In the genomic region with DNA sequence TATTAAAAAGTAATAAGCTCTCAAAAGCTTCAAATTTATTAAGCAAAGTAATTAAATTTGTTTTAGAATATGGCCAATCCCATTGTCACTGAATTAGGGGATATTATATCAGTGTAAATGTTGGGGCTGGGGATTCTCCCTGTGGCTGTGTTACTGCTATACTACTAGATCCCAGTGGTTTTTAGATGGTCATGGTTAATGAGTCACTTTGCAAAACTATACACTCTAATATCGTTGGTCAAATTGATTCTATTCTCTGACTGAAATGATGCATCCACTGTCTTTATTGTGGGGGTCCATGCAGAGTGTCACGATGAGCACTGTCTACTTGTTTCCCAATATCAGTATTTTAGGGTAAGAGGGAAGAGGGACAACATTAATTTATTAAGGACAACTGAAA, we compare ENCODE assay signal across 15 cellular contexts.
DNase-seq lines count a peak whose midpoint lies in the region; ATAC-seq and TF ChIP-seq lines count a peak whose summit lies in the region.
"Had no signal": no experiment of that assay in that cellular context is flagged by ENCODE, and none has a peak within 500 bp of the region (broad histone marks: within the 10 kb centered on the region; RNA-seq: fewer than 3 reads in every experiment).

No MANE protein-coding gene starts in this region.

- no peaks in the 10 kb centered on the region for H3K27me3 ChIP-seq in esophagus muscularis mucosa

- no peak for TF ChIP-seq CTCF in esophagus muscularis mucosa (IDR thresholded peaks at IDR 0.05)
- no peak for TF ChIP-seq CTCF in glutamatergic neuron (IDR thresholded peaks at IDR 0.05; ENCODE audit: partially characterized antibody, unreplicated experiment)

- H3K4me3 ChIP-seq in esophagus muscularis mucosa: no peak overlapping the region
- H3K4me3 ChIP-seq: A549, GM12878 had no signal

- no peak overlapping the region for H3K27ac Mint-ChIP-seq in stimulated activated effector memory CD8-positive, alpha-beta T cell treated with anti-CD3 and anti-CD28 coated beads, Interleukin-12 subunit alpha, Interleukin-12 subunit beta, amount 100 ng/mL, for 72 hours
- no peak overlapping the region for H3K27ac Mint-ChIP-seq in glutamatergic neuron (ENCODE audit: unreplicated experiment)
- H3K27ac Mint-ChIP-seq: CD4-positive, alpha-beta T cell had no signal

- H3K36me3 Mint-ChIP-seq in stimulated activated effector memory CD8-positive, alpha-beta T cell treated with anti-CD3 and anti-CD28 coated beads, Interleukin-12 subunit alpha, Interleukin-12 subunit beta, amount 100 ng/mL, for 72 hours: no peaks in the 10 kb centered on the region
- H3K36me3 Mint-ChIP-seq in glutamatergic neuron (ENCODE audit: unreplicated experiment): no peaks in the 10 kb centered on the region

- H3K27me3 Mint-ChIP-seq in glutamatergic neuron (ENCODE audit: unreplicated experiment): no peaks in the 10 kb centered on the region
- H3K27me3 Mint-ChIP-seq: CD4-positive, alpha-beta T cell had no signal

- no peaks in the 10 kb centered on the region for H3K4me1 ChIP-seq in esophagus muscularis mucosa
- H3K4me1 ChIP-seq: A549 had no signal

- TF ChIP-seq POLR2A in esophagus muscularis mucosa (IDR thresholded peaks at IDR 0.05; ENCODE audit: low read depth): no peak

- H3K9me3 ChIP-seq in esophagus muscularis mucosa: no peaks in the 10 kb centered on the region
- H3K9me3 ChIP-seq: A549 had no signal

- DNase-seq in ELR (ENCODE audit: low read depth): peak; percentile 25
- DNase-seq in RPMI7951 (ENCODE audit: low read depth): peak; percentile 35
- no peak for DNase-seq in stimulated activated effector memory CD8-positive, alpha-beta T cell treated with anti-CD3 and anti-CD28 coated beads, Interleukin-12 subunit alpha, Interleukin-12 subunit beta, amount 100 ng/mL, for 72 hours (ENCODE audit: low spot score in 2 of 2)
- DNase-seq in NCI-H2107 (lab: John Stamatoyannopoulos, UW): no peak
- DNase-seq in esophagus muscularis mucosa (ENCODE audit: extremely low spot score): no peak
- DNase-seq in glutamatergic neuron: no peak
- DNase-seq: C1 segment of cervical spinal cord; Calu3; CD4-positive, alpha-beta T cell; DMS 273 treated with DMSO at 0.1 percent for 48 hours; KBM-7 had no signal

- H3K4me1 Mint-ChIP-seq in stimulated activated effector memory CD8-positive, alpha-beta T cell treated with anti-CD3 and anti-CD28 coated beads, Interleukin-12 subunit alpha, Interleukin-12 subunit beta, amount 100 ng/mL, for 72 hours: peaks cover 15% of the 10 kb centered on the region
- peaks cover 3% of the 10 kb centered on the region for H3K4me1 Mint-ChIP-seq in glutamatergic neuron (ENCODE audit: low read depth, unreplicated experiment)

- no peak overlapping the region for H3K27ac ChIP-seq in esophagus muscularis mucosa (replicated peaks in 1 of 4)
- H3K27ac ChIP-seq: A549 had no signal

- no peaks in the 10 kb centered on the region for H3K9me3 Mint-ChIP-seq in stimulated activated effector memory CD8-positive, alpha-beta T cell treated with anti-CD3 and anti-CD28 coated beads, Interleukin-12 subunit alpha, Interleukin-12 subunit beta, amount 100 ng/mL, for 72 hours
- H3K9me3 Mint-ChIP-seq in glutamatergic neuron (ENCODE audit: unreplicated experiment): no peaks in the 10 kb centered on the region
- H3K9me3 Mint-ChIP-seq: CD4-positive, alpha-beta T cell had no signal

- no peak overlapping the region for H3K4me3 Mint-ChIP-seq in stimulated activated effector memory CD8-positive, alpha-beta T cell treated with anti-CD3 and anti-CD28 coated beads, Interleukin-12 subunit alpha, Interleukin-12 subunit beta, amount 100 ng/mL, for 72 hours
- H3K4me3 Mint-ChIP-seq in glutamatergic neuron (ENCODE audit: unreplicated experiment): no peak overlapping the region
- H3K4me3 Mint-ChIP-seq: CD4-positive, alpha-beta T cell had no signal

- no peak for TF ChIP-seq EP300 in esophagus muscularis mucosa (IDR thresholded peaks at IDR 0.05)

- intact Hi-C loops in esophagus muscularis mucosa (cut with DNase I): no loop called here

- WGBS in esophagus muscularis mucosa: 78% methylated on average over 2 of the region's 2 CpGs

- peak; percentile 50 for ATAC-seq in GM21447 (IDR thresholded peaks at IDR 0.05; ENCODE audit: unreplicated experiment)
- ATAC-seq in stimulated activated effector memory CD8-positive, alpha-beta T cell treated with anti-CD3 and anti-CD28 coated beads, Interleukin-12 subunit alpha, Interleukin-12 subunit beta, amount 100 ng/mL, for 72 hours: peak; percentile 55
- ATAC-seq: A549, GM12878, HCT116 had no signal

- H3K36me3 ChIP-seq in esophagus muscularis mucosa: no peaks in the 10 kb centered on the region

Comparison
In these comparisons a context has a peak if more than half of its experiments do, and no peak if none do; other contexts are left out.
1. DNase-seq: peak in ELR (single experiment) and RPMI7951 (single experiment); none in stimulated activated effector memory CD8-positive, alpha-beta T cell treated with anti-CD3 and anti-CD28 coated beads, Interleukin-12 subunit alpha, Interleukin-12 subunit beta, amount 100 ng/mL, for 72 hours (0 of 2), NCI-H2107 (single experiment), esophagus muscularis mucosa (single experiment) and glutamatergic neuron (single experiment).